In the genomic region with DNA sequence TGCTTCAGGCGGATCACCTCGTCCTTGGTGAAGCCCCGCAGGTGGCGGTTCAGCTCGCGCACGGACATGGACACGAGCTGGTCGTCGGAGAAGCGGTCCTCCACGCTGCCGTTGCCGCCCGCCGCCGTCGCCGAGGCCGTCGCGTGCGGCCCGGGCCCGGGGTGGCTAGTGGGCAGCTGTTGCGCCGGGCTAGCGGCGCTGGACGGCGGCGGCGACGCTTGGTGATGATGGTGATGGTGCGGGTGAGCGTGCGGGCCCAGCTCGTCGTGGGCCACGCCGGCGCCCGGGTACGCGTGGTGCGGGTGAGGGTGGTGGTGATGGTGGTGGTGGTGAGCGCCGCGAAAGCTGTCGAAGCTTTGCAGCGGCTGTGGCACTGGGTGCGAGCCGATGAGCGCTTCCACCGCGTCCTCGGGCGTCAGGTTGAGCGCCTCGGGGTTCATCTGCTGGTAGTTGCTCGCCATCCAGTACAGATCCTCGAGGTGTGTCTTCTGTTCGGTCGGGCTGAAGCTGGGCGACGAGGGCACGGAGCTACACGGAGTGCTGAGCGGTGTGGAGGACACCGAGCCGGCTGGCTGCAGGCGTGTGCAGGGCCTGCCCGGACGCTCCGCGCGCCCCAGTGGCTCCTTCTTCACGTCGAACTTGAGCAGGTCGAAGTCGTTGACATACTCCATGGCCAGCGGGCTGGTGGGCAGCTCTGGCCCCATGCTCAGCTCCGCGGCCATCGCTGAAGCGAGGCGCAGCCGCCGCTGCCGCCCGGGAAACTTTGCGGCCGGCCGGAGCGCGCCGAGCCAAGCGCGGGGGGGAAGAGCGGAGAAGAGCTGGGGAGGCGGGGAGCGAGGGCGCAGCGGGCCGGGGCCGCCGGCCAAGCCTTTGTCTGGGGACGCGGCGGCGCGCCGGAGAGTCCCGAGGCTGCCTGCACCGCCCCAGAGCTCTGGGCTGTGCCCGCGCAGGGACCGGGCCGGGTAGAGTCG, we compare ENCODE assay signal across 8 cellular contexts. TPM values are rescaled to one million over a fixed set of nuclear protein-coding genes. Genes with fewer than 3 reads are reported as not detected.
A peak's percentile ranks its signal among the peaks of the same experiment; 100 is the strongest.
DNase-seq lines count a peak whose midpoint lies in the region; TF ChIP-seq lines count a peak whose summit lies in the region.

No MANE protein-coding gene starts in this region.

- in situ Hi-C loops in G401 (cut with HindIII; ENCODE audit: low sequenced_read_pairs), result no loop called here

- H3K4me2 ChIP-seq in neural cell (ENCODE audit: low read length), result no peak overlapping the region

- no peaks in the 10 kb centered on the region for H3F3A ChIP-seq in neural cell (ENCODE audit: insufficient read depth, low read length, poor library complexity, severe bottlenecking)

- no peak for TF ChIP-seq RAD21 in neural cell (conservative IDR thresholded peaks at IDR 0.05)

- peaks cover 12% of the 10 kb centered on the region for H4K20me1 ChIP-seq in neural cell (ENCODE audit: insufficient read depth)

- peaks cover 28% of the 10 kb centered on the region for H3K4me1 ChIP-seq in SJSA1 (replicated peaks)
- peaks cover 24 to 65% (median 57%) of the 10 kb centered on the region in 4 donors for H3K4me1 ChIP-seq in esophagus muscularis mucosa

- H3K9me2 ChIP-seq in neural cell (ENCODE audit: insufficient read depth, low read length), result no peaks in the 10 kb centered on the region

- H3K9me3 ChIP-seq in SJSA1 (replicated peaks) (0 out of 2 replicates have a peak, but pooled peaks cover 5% of the 10 kb centered on the region), esophagus muscularis mucosa (no peaks in the 10 kb centered on the region), neural cell (ENCODE audit: low read length) (no peaks in the 10 kb centered on the region)

- no peak for TF ChIP-seq POLR2A in esophagus muscularis mucosa (IDR thresholded peaks at IDR 0.05; ENCODE audit: low read depth)

- intact Hi-C loops in esophagus muscularis mucosa (cut with DNase I), result loop anchor here (5.0 kb wide), 1 partner anchor 526 kb away; no protein-coding TSS in a partner anchor

- TF ChIP-seq CTCF in esophagus muscularis mucosa (IDR thresholded peaks at IDR 0.05), result no peak
- no peak for TF ChIP-seq CTCF in neural cell (IDR thresholded peaks at IDR 0.05; ENCODE audit: poor library complexity, severe bottlenecking)

- TF ChIP-seq EP300 in esophagus muscularis mucosa (IDR thresholded peaks at IDR 0.05) (no peak), neural cell (conservative IDR thresholded peaks at IDR 0.05; ENCODE audit: poor library complexity, severe bottlenecking) (no peak)

- peak overlapping the region; percentile 22 for H2AFZ ChIP-seq in neural cell (ENCODE audit: low read depth, low read length)

- peaks cover 41% of the 10 kb centered on the region for H3K27me3 ChIP-seq in SJSA1 (replicated peaks)
- peaks cover 0 to 47% (median 29%) of the 10 kb centered on the region in 4 donors for H3K27me3 ChIP-seq in esophagus muscularis mucosa
- H3K27me3 ChIP-seq in neural cell (ENCODE audit: insufficient read depth, low read depth, low read length), result peaks cover 90% of the 10 kb centered on the region

- whole genome bisulfite sequencing in esophagus muscularis mucosa, result 2% methylated on average over 35 of the region's 120 CpGs

- H3K27ac ChIP-seq in SJSA1 (no peak overlapping the region), esophagus muscularis mucosa (replicated peaks in 1 of 4) (peak overlapping the region; percentile 92 to 97 (median 95)), neural cell (ENCODE audit: low read length) (peak overlapping the region; percentile 64)

- H3K79me2 ChIP-seq in neural cell (replicated peaks; ENCODE audit: insufficient read depth, low read length), result peaks cover 12% of the 10 kb centered on the region

- no peak for DNase-seq in SJSA1 (ENCODE audit: low read depth in 1 of 2, low spot score in 2 of 2)
- DNase-seq in esophagus muscularis mucosa (ENCODE audit: extremely low spot score), result no peak
- DNase-seq in activated CD4-positive, CD25-positive, alpha-beta regulatory T cell (lab: John Stamatoyannopoulos, UW), result no peak
- DNase-seq in NCI-H1092 (lab: John Stamatoyannopoulos, UW), result no peak
- DNase-seq in H4 (ENCODE audit: low spot score), result no peak
- DNase-seq in G401 (ENCODE audit: low spot score), result no peak

- peak overlapping the region; percentile 92 for H3K9ac ChIP-seq in neural cell (ENCODE audit: low read length)

- no peaks in the 10 kb centered on the region for H3K36me3 ChIP-seq in SJSA1
- H3K36me3 ChIP-seq in esophagus muscularis mucosa, result no peaks in the 10 kb centered on the region
- H3K36me3 ChIP-seq in neural cell (ENCODE audit: insufficient read depth, low read length), result peaks cover 5% of the 10 kb centered on the region

- H3K4me3 ChIP-seq in GM08714 (ENCODE audit: low read length) (peak overlapping the region; percentile 14; the same call in 1 of the 2 replicates), SJSA1 (peak overlapping the region; percentile 37), esophagus muscularis mucosa (peak overlapping the region; percentile 60 to 82 (median 70)), neural cell (ENCODE audit: low read length) (peak overlapping the region; percentile 92)

TF ChIP-seq in neural cell, 6 proteins besides CTCF, POLR2A, EP300 and RAD21:
- peak; percentile 12 for TF ChIP-seq MXI1 (conservative IDR thresholded peaks at IDR 0.05; ENCODE audit: poor library complexity, severe bottlenecking)
- TF ChIP-seq TAF1 (IDR thresholded peaks at IDR 0.05; ENCODE audit: low read depth), result no peak
- TF ChIP-seq POLR2AphosphoS5 (IDR thresholded peaks at IDR 0.05), result no peak
TF ChIP-seq in neural cell: peak in this region for 1.

RNA-seq across cellular contexts. Expression of a gene that starts 0.6 kb away (rescaled TPM):
- not detected in 2 replicates for total RNA-seq in SJSA1 (2014; rRNA removed; shearing (Covaris generic))
- total RNA-seq in esophagus muscularis mucosa, result 10 to 100 TPM; 34.6 to 77.5 (median 37.3) TPM
- polyA plus RNA-seq in neural cell, result 4.7 and 5.6 TPM in 2 replicates
- 10.5 and 11.0 TPM in 2 replicates for polyA minus RNA-seq in neural cell
- total RNA-seq in H4 (2014; rRNA removed; shearing (Covaris generic)), result 0.25 and 0.39 TPM in 2 replicates
- 0.31 and 1.0 TPM in 2 replicates for total RNA-seq in G401 (2014; rRNA removed; shearing (Covaris generic))

Comparison
In these comparisons a context has a peak if more than half of its experiments do, and no peak if none do; other contexts are left out.
1. H3K4me3 ChIP-seq: peak in every context shown above with its lines; median percentile 92 in neural cell; 70 in esophagus muscularis mucosa; 37 in SJSA1; 14 in GM08714.
2. RNA of a gene that starts 0.6 kb away (total RNA-seq): 34.6 to 77.5 TPM in esophagus muscularis mucosa; 0.31 to 1.0 TPM in G401, 0.25 to 0.39 TPM in H4 and not detected in SJSA1; every median in the first group is over 10 times any median in the second.